1 cellular context compared by ENCODE assay signal in genomic region chr22:19448739-19449421, GRCh38.
TF ChIP-seq lines count a peak whose summit lies in the region.

No MANE protein-coding gene starts in this region.

TF ChIP-seq in WTC11, 78 proteins besides CTCF, POLR2A, EP300 and RAD21 (continued from another document):
- TF ChIP-seq PRDM15 (CRISPR knock-in tag; IDR thresholded peaks at IDR 0.05) (no peak), TP53 (CRISPR knock-in tag; IDR thresholded peaks at IDR 0.05) (no peak), MYBL2 (CRISPR knock-in tag; IDR thresholded peaks at IDR 0.05) (no peak), ZNF281 (CRISPR knock-in tag; IDR thresholded peaks at IDR 0.05) (no peak), FOXK1 (CRISPR knock-in tag; IDR thresholded peaks at IDR 0.05) (no peak), AR (CRISPR knock-in tag; IDR thresholded peaks at IDR 0.05) (no peak), GABPB1 (CRISPR knock-in tag; IDR thresholded peaks at IDR 0.05) (no peak), TEAD4 (CRISPR knock-in tag; IDR thresholded peaks at IDR 0.05) (no peak), HMGA2 (CRISPR knock-in tag; IDR thresholded peaks at IDR 0.05) (no peak), ZBTB21 (CRISPR knock-in tag; IDR thresholded peaks at IDR 0.05; ENCODE audit: borderline replicate concordance) (no peak), JAZF1 (CRISPR knock-in tag; IDR thresholded peaks at IDR 0.05) (no peak), HMGXB4 (CRISPR knock-in tag; IDR thresholded peaks at IDR 0.05) (no peak), MXD4 (CRISPR knock-in tag; IDR thresholded peaks at IDR 0.05; ENCODE audit: borderline replicate concordance) (no peak), RELA (CRISPR knock-in tag; IDR thresholded peaks at IDR 0.05; ENCODE audit: borderline replicate concordance) (no peak), ELF4 (CRISPR knock-in tag; IDR thresholded peaks at IDR 0.05; ENCODE audit: low read depth) (no peak)
